Comparison of ENCODE assay signal across 8 cellular contexts in the genomic region with DNA sequence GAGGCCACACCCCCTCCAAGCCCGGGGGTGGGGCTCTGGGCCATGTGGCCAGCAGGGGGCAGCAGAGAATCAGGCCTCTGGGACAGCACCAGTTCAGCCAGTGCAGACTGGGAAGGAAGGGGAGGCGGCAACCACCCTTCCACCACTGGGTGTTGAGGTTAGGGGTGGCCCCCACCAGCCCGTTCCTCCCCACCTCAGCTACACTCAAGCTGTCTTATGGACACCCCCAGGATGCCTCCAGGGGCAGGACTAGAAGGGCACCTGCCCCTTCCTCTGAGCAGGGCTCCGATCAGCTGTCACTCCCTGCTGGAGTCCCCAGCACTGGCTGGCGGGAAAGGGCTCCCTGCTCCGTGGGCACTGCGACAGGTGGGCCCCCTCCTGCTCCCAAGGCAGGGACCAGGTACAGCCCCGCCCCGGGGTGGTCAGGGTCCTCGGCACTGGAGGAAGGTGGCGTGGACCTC. TPM values are rescaled to one million over a fixed set of nuclear protein-coding genes. Genes with fewer than 3 reads are reported as not detected.
DNase-seq lines count a peak whose midpoint lies in the region; ATAC-seq and TF ChIP-seq lines count a peak whose summit lies in the region.

No MANE protein-coding gene starts in this region.

- no peak overlapping the region for H3K4me3 ChIP-seq in HCT116 (replicated peaks in 1 of 2; ENCODE audit: low read depth in 1 of 2, low read length in 2 of 2)
- no peak overlapping the region for H3K4me3 ChIP-seq in cardiac fibroblast (replicated peaks in 1 of 2; ENCODE audit: low read depth in 2 of 2, low read length in 2 of 2)

- H2AFZ ChIP-seq in HCT116 (ENCODE audit: low read depth, low read length, poor library complexity, severe bottlenecking) = no peak overlapping the region

- TF ChIP-seq CTCF in HCT116 (IDR thresholded peaks at IDR 0.05 in 2 of 3, conservative IDR thresholded peaks at IDR 0.05 in 1 of 3; ENCODE audit: borderline replicate concordance in 1 of 3, insufficient read depth in 1 of 3, low read depth in 2 of 3, low read length in 2 of 3) = peak; percentile 92 to 97 (median 93)
- TF ChIP-seq CTCF in cardiac fibroblast (IDR thresholded peaks at IDR 0.05; ENCODE audit: low read depth, low read length) = peak; percentile 98

- intact Hi-C loops in HCT116 (cut with micrococcal nuclease) = loop anchor here (1.0 to 10.0 kb wide), 3 partner anchors 106 to 237 kb away; no protein-coding TSS in a partner anchor

- BruUV-seq in HCT116 (replicated peaks; lab: Mats Ljungman, UMichigan) = no TSS peak

- H3K9me2 ChIP-seq in HCT116 (ENCODE audit: insufficient read depth) = no peaks in the 10 kb centered on the region

- H3K4me2 ChIP-seq in HCT116 (ENCODE audit: low read length) = no peak overlapping the region

- DNase-seq in NCI-H345 (lab: John Stamatoyannopoulos, UW) (peak; percentile 49), NCI-H345 treated with DMSO at 0.1 percent for 48 hours (lab: John Stamatoyannopoulos, UW; ENCODE audit: unreplicated experiment) (no peak), HCT116 (ENCODE audit: low read depth, low spot score) (no peak), MV-4-11 (lab: John Stamatoyannopoulos, UW) (peak; percentile 65), cardiac fibroblast (ENCODE audit: low read depth in 2 of 2) (peak; percentile 82 to 84), left kidney (ENCODE audit: low read depth, low spot score) (peak; percentile 79)
- DNase-seq in stimulated activated CD4-positive, alpha-beta T cell treated with anti-CD3 and anti-CD28 coated beads, Interleukin-4, amount 100 ng/mL, for 4 hours = peak; percentile 77 to 90

- no peaks in the 10 kb centered on the region for H3K9me3 ChIP-seq in HCT116 (ENCODE audit: control insufficient read depth in 1 of 2, insufficient read depth in 1 of 2, low read depth in 1 of 2, low read length in 2 of 2)

- no peak overlapping the region for H3K27ac ChIP-seq in HCT116 (ENCODE audit: low read depth, low read length)

- no peaks in the 10 kb centered on the region for H3K27me3 ChIP-seq in HCT116 (ENCODE audit: insufficient read depth, low read length)

- TF ChIP-seq RAD21 in HCT116 (IDR thresholded peaks at IDR 0.05; ENCODE audit: low read depth) = peak; percentile 99

- peaks cover 0 to 3% of the 10 kb centered on the region in 2 experiments; a peak in 1 of 4 replicates for H3K4me1 ChIP-seq in HCT116 (ENCODE audit: control insufficient read depth in 1 of 2, insufficient read depth in 2 of 2, low read length in 2 of 2)

- H3K79me2 ChIP-seq in HCT116 (ENCODE audit: insufficient read depth, low read length) = no peaks in the 10 kb centered on the region

- H3K9ac ChIP-seq in HCT116 (ENCODE audit: low read length) = no peak overlapping the region

- TF ChIP-seq POLR2A in HCT116 (IDR thresholded peaks at IDR 0.05; ENCODE audit: borderline replicate concordance, extremely low read depth, insufficient read depth, insufficient read length) = no peak

- H4K20me1 ChIP-seq in HCT116 (ENCODE audit: insufficient read depth) = no peaks in the 10 kb centered on the region

- CTCF ChIA-PET in HCT116 (lab: Charles Lee) = interaction anchor here (1.3 to 3.2 kb wide), 2 partner anchors 106 to 181 kb away, joined by 4 to 18 read pairs; no protein-coding TSS in a partner anchor

- ATAC-seq in HCT116 = peak; percentile 96
- ATAC-seq in activated CD4-positive, CD25-positive, alpha-beta regulatory T cell treated with anti-CD3 and anti-CD28 coated beads, Interleukin-2, amount 50 U/mL, for 24 hours = peak; percentile 93 to 94

- POLR2A ChIA-PET in HCT116 (lab: Charles Lee) = no interaction called here

- H3K36me3 ChIP-seq in HCT116 (ENCODE audit: control insufficient read depth in 1 of 2, insufficient read depth in 2 of 2, low read length in 2 of 2) = 0 out of 4 replicates have a peak, but pooled peaks cover 0 to 2% of the 10 kb centered on the region in 2 experiments

- RAD21 ChIA-PET in HCT116 (lab: Charles Lee; ENCODE audit: low non-redundant PET in 1 of 2, low total read pairs in 2 of 2, uncharacterized antibody in 2 of 2, unreplicated experiment in 2 of 2) = interaction anchor here in 1 of 2 experiments (1.7 kb wide), 1 partner anchor 106 kb away, joined by 5 read pairs; no protein-coding TSS in a partner anchor

TF ChIP-seq in HCT116, 20 proteins besides CTCF, POLR2A, EP300 and RAD21:
- TF ChIP-seq POLR2AphosphoS5 (IDR thresholded peaks at IDR 0.05; ENCODE audit: low read depth, low read length) = peak; percentile 19; the same call in 1 of the 2 replicates
- TF ChIP-seq REST (IDR thresholded peaks at IDR 0.05; ENCODE audit: low read depth) = no peak

RNA-seq across cellular contexts. Expression of gene KATNB1, which starts 21.8 kb away (rescaled TPM):
- 32.2 TPM for total RNA-seq in HCT116 (2021; ENCODE audit: unreplicated experiment)
- polyA plus RNA-seq in HCT116 (2012) = 31.0 and 31.3 TPM in 2 replicates

RNA-seq across cellular contexts. Expression of gene KIFC3, which starts 44.9 kb away (rescaled TPM):
- total RNA-seq in HCT116 (2021; ENCODE audit: unreplicated experiment) = 31.9 TPM
- polyA plus RNA-seq in HCT116 (2012) = 28.9 and 41.1 TPM in 2 replicates

Comparison
In these comparisons a context has a peak if more than half of its experiments do, and no peak if none do; other contexts are left out.
1. DNase-seq: peak in NCI-H345 (single experiment), MV-4-11 (single experiment), cardiac fibroblast (2 of 2), left kidney (single experiment) and stimulated activated CD4-positive, alpha-beta T cell treated with anti-CD3 and anti-CD28 coated beads, Interleukin-4, amount 100 ng/mL, for 4 hours (2 of 2); none in NCI-H345 treated with DMSO at 0.1 percent for 48 hours (single experiment) and HCT116 (single experiment).